In the genomic region with DNA sequence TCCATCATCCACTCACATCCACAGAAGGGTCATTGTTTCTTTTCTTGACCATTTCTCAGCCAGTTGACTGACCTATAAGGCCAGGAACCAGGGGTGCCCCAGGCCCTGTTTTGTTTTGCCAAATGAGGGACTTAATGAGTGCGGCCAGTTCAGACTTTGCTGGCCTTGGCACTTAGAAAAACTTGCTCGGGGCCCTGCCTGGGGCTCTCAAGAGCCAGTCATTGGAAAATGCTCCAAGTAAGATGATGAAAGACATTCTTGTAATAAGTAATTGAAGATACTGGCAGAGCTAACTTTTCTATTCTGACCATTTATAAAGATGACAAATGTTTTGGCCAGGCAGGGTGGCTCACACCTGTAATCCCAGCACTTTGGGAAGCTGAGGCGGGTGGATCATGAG, we compare ENCODE assay signal across 16 cellular contexts. TPM values are rescaled to one million over a fixed set of nuclear protein-coding genes. Genes with fewer than 3 reads are reported as not detected.
DNase-seq lines count a peak whose midpoint lies in the region; ATAC-seq, FAIRE-seq and TF ChIP-seq lines count a peak whose summit lies in the region.
"Had no signal": no experiment of that assay in that cellular context is flagged by ENCODE, and none has a peak within 500 bp of the region (broad histone marks: within the 10 kb centered on the region; RNA-seq: fewer than 3 reads in every experiment).

No MANE protein-coding gene starts in this region.

- H3K27me3 ChIP-seq in heart left ventricle, result no peaks in the 10 kb centered on the region
- H3K27me3 ChIP-seq in esophagus (ENCODE audit: control insufficient read depth in 1 of 2, insufficient read depth in 2 of 2, low read length in 2 of 2), result no peaks in the 10 kb centered on the region
- no peaks in the 10 kb centered on the region for H3K27me3 ChIP-seq in transverse colon

- peak overlapping the region; percentile 71 to 90 (median 83) for H3K27ac ChIP-seq in heart left ventricle
- peak overlapping the region; percentile 79 to 94 for H3K27ac ChIP-seq in esophagus (ENCODE audit: low read depth in 2 of 2, low read length in 1 of 2)
- peak overlapping the region; percentile 76 to 85 (median 81) for H3K27ac ChIP-seq in transverse colon
- H3K27ac ChIP-seq in substantia nigra (ENCODE audit: low read depth, low read length, poor library complexity, severe bottlenecking), result no peak overlapping the region
- H3K27ac ChIP-seq in kidney (ENCODE audit: low read depth in 2 of 2, low read length in 2 of 2), result peak overlapping the region in 1 of 2 donors; percentile 88

- TF ChIP-seq POLR2A in heart left ventricle (IDR thresholded peaks at IDR 0.05) (no peak), transverse colon (IDR thresholded peaks at IDR 0.05) (no peak)

- H3K4me3 ChIP-seq in heart left ventricle (no peak overlapping the region), esophagus (ENCODE audit: low read depth in 1 of 2, low read length in 2 of 2) (no peak overlapping the region), transverse colon (no peak overlapping the region), kidney (ENCODE audit: low read length in 2 of 2) (no peak overlapping the region)

- H3K9ac ChIP-seq in kidney (ENCODE audit: low read length in 2 of 2), result no peak overlapping the region

- 93 to 99% (median 95%) methylated on average over 3 of the region's 3 CpGs for WGBS in heart left ventricle, 4 donors
- WGBS in esophagus, 2 donors, result 83 to 90% methylated on average over 3 of the region's 3 CpGs
- WGBS in transverse colon (ENCODE audit: low coverage in 1 of 2), 2 donors, result 95 to 100% methylated on average over 1 to 3 of the region's 3 CpGs

- no peaks in the 10 kb centered on the region for H3K27me3 Mint-ChIP-seq in osteocyte (ENCODE audit: unreplicated experiment)

- H3K9me3 Mint-ChIP-seq in osteocyte (ENCODE audit: unreplicated experiment), result no peaks in the 10 kb centered on the region
- H3K9me3 Mint-ChIP-seq: H9 had no signal

- intact Hi-C loops in heart left ventricle (cut with DNase I) (no loop called here), left ventricle myocardium superior (cut with micrococcal nuclease) (no loop called here), transverse colon (cut with DNase I; ENCODE audit: low total_unique reads) (no loop called here), kidney (cut with DNase I) (no loop called here)

- no peak overlapping the region for H3K4me3 Mint-ChIP-seq in osteocyte (ENCODE audit: unreplicated experiment)
- H3K4me3 Mint-ChIP-seq: H9 had no signal

- TF ChIP-seq CTCF in heart left ventricle (IDR thresholded peaks at IDR 0.05) (no peak), osteocyte (IDR thresholded peaks at IDR 0.05) (no peak), transverse colon (IDR thresholded peaks at IDR 0.05) (no peak), kidney (IDR thresholded peaks at IDR 0.05; ENCODE audit: borderline replicate concordance, extremely low read depth, insufficient read depth) (no peak)

- ATAC-seq in heart left ventricle, result no peak
- ATAC-seq in left ventricle myocardium superior, result no peak

- TF ChIP-seq EP300 in transverse colon (IDR thresholded peaks at IDR 0.05; ENCODE audit: low read depth), result no peak

- H3K27ac Mint-ChIP-seq in osteocyte (ENCODE audit: unreplicated experiment), result peak overlapping the region; percentile 91

- in situ Hi-C loops in transverse colon (cut with MboI; ENCODE audit: low pct_ligation_motif_present in 1 of 4, low pct_unique_long_range_greater_than_20kb in 1 of 4, low sequenced_read_pairs in 3 of 4), result loop anchor here in 2 of 4 donors (25.0 kb wide), 1 partner anchor 162 kb away; the partner anchor contains the start of gene GLG1 (in 2 of the 2)

- no peak for FAIRE-seq in kidney (lab: Jason Lieb, UNC)

- H3K36me3 ChIP-seq in heart left ventricle (peaks cover 2 to 50% (median 47%) of the 10 kb centered on the region in 9 donors), esophagus (ENCODE audit: control insufficient read depth in 2 of 2, insufficient read depth in 2 of 2, low read length in 1 of 2) (peaks cover 7 to 10% of the 10 kb centered on the region in 2 donors), transverse colon (peaks cover 0 to 13% (median 5%) of the 10 kb centered on the region in 4 donors), kidney (ENCODE audit: control insufficient read depth in 1 of 2, insufficient read depth in 2 of 2, low read length in 2 of 2) (peaks cover 29 to 34% of the 10 kb centered on the region in 2 donors)

- peaks cover 12 to 47% (median 30%) of the 10 kb centered on the region in 12 donors for H3K4me1 ChIP-seq in heart left ventricle
- peaks cover 3 to 28% of the 10 kb centered on the region in 2 donors for H3K4me1 ChIP-seq in esophagus (ENCODE audit: control insufficient read depth in 2 of 2, insufficient read depth in 2 of 2, low read length in 1 of 2)
- H3K4me1 ChIP-seq in transverse colon, result peaks cover 6 to 32% (median 16%) of the 10 kb centered on the region in 4 donors
- H3K4me1 ChIP-seq in kidney (ENCODE audit: control insufficient read depth in 1 of 2, insufficient read depth in 1 of 2, low read depth in 1 of 2, low read length in 2 of 2), result peaks cover 5 to 11% of the 10 kb centered on the region in 2 donors

- H3K4me1 Mint-ChIP-seq in osteocyte (ENCODE audit: unreplicated experiment), result peaks cover 23% of the 10 kb centered on the region

- H3K9me3 ChIP-seq in heart left ventricle (no peaks in the 10 kb centered on the region), esophagus (ENCODE audit: control insufficient read depth in 2 of 2, insufficient read depth in 1 of 2, low read depth in 1 of 2, low read length in 1 of 2) (no peaks in the 10 kb centered on the region), transverse colon (no peaks in the 10 kb centered on the region), kidney (ENCODE audit: control insufficient read depth in 1 of 2, low read length in 2 of 2) (no peaks in the 10 kb centered on the region)

- peaks cover 40% of the 10 kb centered on the region for H3K36me3 Mint-ChIP-seq in osteocyte (ENCODE audit: unreplicated experiment)

- no peak for DNase-seq in heart left ventricle
- DNase-seq in left ventricle myocardium superior, result no peak
- DNase-seq in osteocyte (ENCODE audit: extremely low spot score, unreplicated experiment), result no peak
- DNase-seq in transverse colon, result no peak
- DNase-seq in substantia nigra (lab: John Stamatoyannopoulos, UW), result no peak
- no peak for DNase-seq in kidney
- no peak for DNase-seq in 8988T
- DNase-seq: activated naive CD4-positive, alpha-beta T cell treated with anti-CD3 and anti-CD28 coated beads, Interleukin-2, amount 50 U/mL, for 16 hours; DMS53; H9; head of caudate nucleus; NCI-H446 treated with DMSO at 0.1 percent for 48 hours had no signal

RNA-seq across cellular contexts. Expression of gene CLEC18B, which starts 29.0 kb away (rescaled TPM):
- total RNA-seq in heart left ventricle (1 to 10 TPM in 1 of 9 donors, under 1 TPM in 3, not detected in 5; 0.14 to 1.5 (median 0.44) TPM), left ventricle myocardium superior (not detected), osteocyte (0.24 TPM in 1 of 2 replicates, not detected in the other), transverse colon (1 to 10 TPM in 1 of 4 donors, under 1 TPM in 1, not detected in 2; 0.32 to 1.4 TPM), kidney (5.3 TPM)
- polyA plus RNA-seq in heart left ventricle (under 1 TPM; 0.25 to 0.30 TPM), esophagus (10 to 100 TPM in 1 of 2 donors, 1 to 10 TPM in 1; 5.4 to 11.8 TPM), kidney (ENCODE audit: insufficient read depth, low read depth, low replicate concordance) (46.1 TPM)
- total RNA-seq: dermis blood vessel endothelial cell, pulmonary artery endothelial cell, urinary bladder had no signal
